ENCODE assay signal across 30 cellular contexts in genomic region chr15:101452572-101452971, GRCh38. TPM values are rescaled to one million over a fixed set of nuclear protein-coding genes. Genes with fewer than 3 reads are reported as not detected.
DNase-seq lines count a peak whose midpoint lies in the region; ATAC-seq, FAIRE-seq and TF ChIP-seq lines count a peak whose summit lies in the region.
"Had no signal": no experiment of that assay in that cellular context is flagged by ENCODE, and none has a peak within 500 bp of the region (broad histone marks: within the 10 kb centered on the region; RNA-seq: fewer than 3 reads in every experiment).

No MANE protein-coding gene starts in this region.

- no peak for DNase-seq in GM23338 (ENCODE audit: low spot score)
- no peak for DNase-seq in hepatocyte (ENCODE audit: low spot score)
- peak; percentile 54 for DNase-seq in posterior vena cava (ENCODE audit: low spot score)
- DNase-seq in small intestine: no peak
- no peak for DNase-seq in putamen (ENCODE audit: low spot score)
- DNase-seq: activated CD4-positive, alpha-beta T cell treated with anti-CD3 and anti-CD28 coated beads, Interleukin-2, amount 10 ng/mL, durations not matched to agents 24 days and 14 days; activated gamma-delta T cell; activated naive CD8-positive, alpha-beta T cell treated with anti-CD3 and anti-CD28 coated beads, Interleukin-2, amount 10 ng/mL, durations not matched to agents 7 days and 5 days; activated T-cell treated with anti-CD3 and anti-CD28 coated beads, Interleukin-2, amount 50 U/mL, for 24 hours; DMS79; effector CD4-positive, alpha-beta T cell; KBM-7; mucosa of descending colon; natural killer cell; NCI-H1092 treated with DMSO at 0.1 percent for 48 hours; NCI-H1694 treated with DMSO at 0.1 percent for 48 hours; NCI-H446 treated with DMSO at 0.1 percent for 48 hours; SJCRH30; stimulated activated CD4-positive, alpha-beta T cell treated with anti-CD3 and anti-CD28 coated beads, Interleukin-2, amount 100 ng/mL, for 48 hours; stomach; T-cell; thyroid gland; WERI-Rb-1 had no signal

- no peaks in the 10 kb centered on the region for H4K20me1 ChIP-seq in BLaER1
- no peaks in the 10 kb centered on the region for H4K20me1 ChIP-seq in GM23338 (replicated peaks; ENCODE audit: insufficient read depth)
- no peaks in the 10 kb centered on the region for H4K20me1 ChIP-seq in hepatocyte (ENCODE audit: insufficient read depth, poor library complexity, severe bottlenecking)

- intact Hi-C loops in posterior vena cava (cut with DNase I): no loop called here

- 51% methylated on average over 11 of the region's 11 CpGs for WGBS in hepatocyte (ENCODE audit: low lambda C conversion rate, missing lambda C conversion rate)
- 76 to 82% (median 81%) methylated on average over 11 of the region's 11 CpGs for WGBS in small intestine, 3 donors

- H3K4me3 Mint-ChIP-seq in GM23338: no peak overlapping the region
- H3K4me3 Mint-ChIP-seq: activated CD4-positive, alpha-beta T cell treated with anti-CD3 and anti-CD28 coated beads, Interleukin-2, amount 10 ng/mL, durations not matched to agents 24 days and 14 days; activated naive CD8-positive, alpha-beta T cell treated with anti-CD3 and anti-CD28 coated beads, Interleukin-2, amount 10 ng/mL, durations not matched to agents 7 days and 5 days; activated T-cell treated with anti-CD3 and anti-CD28 coated beads, Interleukin-2, amount 50 U/mL, for 24 hours; natural killer cell; T-cell had no signal

- H3K9me2 ChIP-seq in GM23338 (ENCODE audit: insufficient read depth): no peaks in the 10 kb centered on the region
- H3K9me2 ChIP-seq in hepatocyte (replicated peaks; ENCODE audit: insufficient read depth): no peaks in the 10 kb centered on the region

- H3K4me1 ChIP-seq in BLaER1 (peaks cover 82% of the 10 kb centered on the region), GM23338 (ENCODE audit: insufficient read depth) (no peaks in the 10 kb centered on the region; the same call in 1 of the 2 replicates), hepatocyte (ENCODE audit: insufficient read depth) (peaks cover 32% of the 10 kb centered on the region), small intestine (ENCODE audit: control insufficient read depth in 2 of 2, insufficient read depth in 1 of 2, low read depth in 1 of 2, low read length in 1 of 2) (no peaks in the 10 kb centered on the region)
- H3K4me1 ChIP-seq: ascending aorta had no signal

- H2AFZ ChIP-seq in GM23338: no peak overlapping the region
- no peak overlapping the region for H2AFZ ChIP-seq in hepatocyte

- H3K36me3 Mint-ChIP-seq in GM23338 (ENCODE audit: low read depth): no peaks in the 10 kb centered on the region
- H3K36me3 Mint-ChIP-seq: activated naive CD8-positive, alpha-beta T cell treated with anti-CD3 and anti-CD28 coated beads, Interleukin-2, amount 10 ng/mL, durations not matched to agents 7 days and 5 days; natural killer cell; T-cell had no signal

- H3K9me3 ChIP-seq in BLaER1 (no peaks in the 10 kb centered on the region), hepatocyte (ENCODE audit: low read depth) (no peaks in the 10 kb centered on the region), small intestine (ENCODE audit: control insufficient read depth, low read depth) (no peaks in the 10 kb centered on the region)
- H3K9me3 ChIP-seq: ascending aorta, mucosa of descending colon, stomach, thyroid gland had no signal

- H3K27ac ChIP-seq in BLaER1: no peak overlapping the region
- H3K27ac ChIP-seq in GM23338 (ENCODE audit: low read depth): no peak overlapping the region
- H3K27ac ChIP-seq in hepatocyte: peak overlapping the region; percentile 50
- peak overlapping the region in 1 of 2 donors; percentile 32 for H3K27ac ChIP-seq in small intestine (ENCODE audit: low read depth in 1 of 2, low read length in 1 of 2)
- H3K27ac ChIP-seq: ascending aorta, thyroid gland, WERI-Rb-1 had no signal

- H3K4me1 Mint-ChIP-seq in GM23338: peaks cover 14% of the 10 kb centered on the region
- H3K4me1 Mint-ChIP-seq: natural killer cell had no signal

- H3K4me2 ChIP-seq in BLaER1 (peak overlapping the region; percentile 75), GM23338 (no peak overlapping the region), hepatocyte (no peak overlapping the region)

- no peaks in the 10 kb centered on the region for H3F3A ChIP-seq in GM23338 (replicated peaks; ENCODE audit: low read depth)

- ATAC-seq in GM23338 (peak; percentile 42), HG03108 (IDR thresholded peaks at IDR 0.05; ENCODE audit: unreplicated experiment) (no peak), HG03521 (IDR thresholded peaks at IDR 0.05; ENCODE audit: unreplicated experiment) (no peak)
- ATAC-seq: mucosa of descending colon, natural killer cell, T-cell had no signal

- no peaks in the 10 kb centered on the region for H3K9me3 Mint-ChIP-seq in GM23338
- H3K9me3 Mint-ChIP-seq: activated CD4-positive, alpha-beta T cell treated with anti-CD3 and anti-CD28 coated beads, Interleukin-2, amount 10 ng/mL, durations not matched to agents 24 days and 14 days; activated naive CD8-positive, alpha-beta T cell treated with anti-CD3 and anti-CD28 coated beads, Interleukin-2, amount 10 ng/mL, durations not matched to agents 7 days and 5 days; activated T-cell treated with anti-CD3 and anti-CD28 coated beads, Interleukin-2, amount 50 U/mL, for 24 hours; natural killer cell; T-cell had no signal

- H3K27me3 ChIP-seq in BLaER1: no peaks in the 10 kb centered on the region
- H3K27me3 ChIP-seq in GM23338 (ENCODE audit: insufficient read depth): no peaks in the 10 kb centered on the region
- H3K27me3 ChIP-seq in hepatocyte: no peaks in the 10 kb centered on the region
- no peaks in the 10 kb centered on the region for H3K27me3 ChIP-seq in small intestine (ENCODE audit: control insufficient read depth in 2 of 2, insufficient read depth in 2 of 2, low read length in 2 of 2)
- H3K27me3 ChIP-seq: ascending aorta, thyroid gland had no signal

- H3K79me2 ChIP-seq in GM23338 (replicated peaks; ENCODE audit: insufficient read depth): no peaks in the 10 kb centered on the region
- H3K79me2 ChIP-seq in hepatocyte: no peaks in the 10 kb centered on the region

- FAIRE-seq in small intestine (lab: Jason Lieb, UNC): no peak
- FAIRE-seq: colon, G401.6 had no signal

- H3K4me3 ChIP-seq in BLaER1 (no peak overlapping the region), GM23338 (no peak overlapping the region), hepatocyte (no peak overlapping the region), small intestine (ENCODE audit: low read depth in 1 of 2, low read length in 2 of 2) (no peak overlapping the region)
- H3K4me3 ChIP-seq: ascending aorta, mucosa of descending colon, SJCRH30, stomach, thyroid gland had no signal

- no peak overlapping the region for H3K9ac ChIP-seq in BLaER1

- H3K27ac Mint-ChIP-seq in GM23338: no peak overlapping the region; the same call in 1 of the 2 replicates
- H3K27ac Mint-ChIP-seq: activated CD4-positive, alpha-beta T cell treated with anti-CD3 and anti-CD28 coated beads, Interleukin-2, amount 10 ng/mL, durations not matched to agents 24 days and 14 days; activated naive CD8-positive, alpha-beta T cell treated with anti-CD3 and anti-CD28 coated beads, Interleukin-2, amount 10 ng/mL, durations not matched to agents 7 days and 5 days; activated T-cell treated with anti-CD3 and anti-CD28 coated beads, Interleukin-2, amount 50 U/mL, for 24 hours; natural killer cell had no signal

- H3K27me3 Mint-ChIP-seq in GM23338 (ENCODE audit: insufficient read depth, low read depth, poor library complexity): peaks cover 2% of the 10 kb centered on the region
- H3K27me3 Mint-ChIP-seq: activated CD4-positive, alpha-beta T cell treated with anti-CD3 and anti-CD28 coated beads, Interleukin-2, amount 10 ng/mL, durations not matched to agents 24 days and 14 days had no signal

- H3K36me3 ChIP-seq in BLaER1 (no peaks in the 10 kb centered on the region), GM23338 (ENCODE audit: insufficient read depth) (no peaks in the 10 kb centered on the region), hepatocyte (replicated peaks; ENCODE audit: insufficient read depth, low read depth) (no peaks in the 10 kb centered on the region), small intestine (ENCODE audit: control insufficient read depth in 2 of 2, insufficient read depth in 2 of 2, low read length in 2 of 2) (no peaks in the 10 kb centered on the region)
- H3K36me3 ChIP-seq: ascending aorta, SJCRH30, stomach, thyroid gland, WERI-Rb-1 had no signal

- TF ChIP-seq CTCF in GM23338 (conservative IDR thresholded peaks at IDR 0.05; ENCODE audit: low read depth in 2 of 2): no peak
- no peak for TF ChIP-seq CTCF in hepatocyte (IDR thresholded peaks at IDR 0.05; ENCODE audit: poor library complexity)

RNA-seq across cellular contexts. Expression of gene PCSK6, which starts 36.9 kb away (rescaled TPM):
- total RNA-seq in GM23338 (2014; rRNA removed; shearing (Covaris generic)): 6.7 and 7.8 TPM in 2 replicates
- polyA plus RNA-seq in GM23338 (2016; fragmentation: Nextera tagmentation; extraction: Ambion mirVana): 1.7 and 2.4 TPM in 2 replicates
- total RNA-seq in hepatocyte: 40.5 and 52.5 TPM in 2 replicates
- polyA plus RNA-seq in hepatocyte: 31.7 and 36.0 TPM in 2 replicates
- total RNA-seq in posterior vena cava: 1 to 10 TPM; 9.2 to 9.8 TPM
- 1 to 10 TPM in 2 of 3 donors, under 1 TPM in 1; 0.67 to 6.8 (median 6.2) TPM for polyA plus RNA-seq in small intestine
- total RNA-seq: M059J had no signal
